1 cellular context compared by ENCODE assay signal in the genomic region with DNA sequence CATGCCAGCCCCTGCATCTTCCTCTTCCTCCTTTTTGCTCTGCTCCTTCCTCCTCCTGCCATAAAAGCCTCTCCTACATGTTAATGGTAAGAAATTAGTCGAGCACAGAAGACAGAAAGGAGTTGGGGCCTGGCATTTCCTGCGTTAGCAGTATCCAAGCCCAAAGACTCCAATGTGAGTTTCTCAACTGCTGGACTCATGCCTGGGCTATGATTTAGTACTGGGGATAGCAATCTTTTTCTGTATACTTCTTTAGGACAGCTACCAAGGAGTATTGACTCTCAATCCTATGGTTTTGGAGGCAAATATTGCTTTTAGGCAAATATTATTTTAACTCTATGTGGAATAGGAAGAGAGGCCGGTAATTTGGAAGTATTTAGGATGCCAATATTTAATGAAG.
TF ChIP-seq lines count a peak whose summit lies in the region.

No MANE protein-coding gene starts in this region.

TF ChIP-seq in HepG2, 621 proteins besides CTCF, POLR2A, EP300 and RAD21 (continued from another document):
- TF ChIP-seq CCAR2 (optimal IDR thresholded peaks at IDR 0.05; ENCODE audit: low read depth, low read length) (no peak), JDP2 (CRISPR knock-in tag; IDR thresholded peaks at IDR 0.05; ENCODE audit: borderline replicate concordance) (no peak)
- TF ChIP-seq, protein P1, sequence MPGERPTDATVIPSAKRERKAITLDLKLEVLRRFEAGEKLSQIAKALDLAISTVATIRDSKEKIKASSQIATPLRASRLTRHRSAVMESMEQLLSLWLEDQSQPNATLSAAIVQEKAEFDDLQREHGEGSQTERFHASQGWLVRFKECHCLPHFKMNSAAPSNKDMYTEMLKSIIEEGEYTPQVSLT (CRISPR knock-in tag; IDR thresholded peaks at IDR 0.05; ENCODE audit: borderline replicate concordance, low read depth) = no peak
